15 cellular contexts compared by ENCODE assay signal in the genomic region with DNA sequence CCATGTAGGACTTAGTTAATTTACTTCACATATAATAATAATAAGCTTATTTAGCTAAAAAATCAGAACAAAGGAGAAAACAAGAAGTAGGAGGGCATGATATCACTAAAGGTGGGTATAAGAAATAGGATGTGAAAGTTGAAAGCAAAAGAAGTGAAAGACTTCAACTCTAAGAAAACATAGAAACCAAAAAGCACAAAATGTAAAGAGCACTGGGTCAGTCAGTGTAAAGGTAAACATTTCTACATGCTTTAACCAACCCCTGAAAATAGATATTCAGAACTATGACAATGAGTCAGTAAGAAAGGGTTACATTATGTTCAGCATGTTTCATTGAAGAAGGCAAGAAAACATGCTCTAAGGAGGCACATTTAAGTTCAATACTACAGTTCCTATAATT.
A peak's percentile ranks its signal among the peaks of the same experiment; 100 is the strongest.
DNase-seq lines count a peak whose midpoint lies in the region; ATAC-seq and TF ChIP-seq lines count a peak whose summit lies in the region.
"Had no signal": no experiment of that assay in that cellular context is flagged by ENCODE, and none has a peak within 500 bp of the region (broad histone marks: within the 10 kb centered on the region; RNA-seq: fewer than 3 reads in every experiment).

No MANE protein-coding gene starts in this region.

- H3K27me3 Mint-ChIP-seq in stimulated activated memory B cell treated with anti-CD40 and anti-IgM and Interleukin-4, amounts not matched to agents 10 μg/mL and 1 μg/mL and 100 μg/mL, for 72 hours = no peaks in the 10 kb centered on the region
- H3K27me3 Mint-ChIP-seq: stimulated activated naive CD8-positive, alpha-beta T cell treated with anti-CD3 and anti-CD28 coated beads, Interleukin-15, amount 100 ng/mL, for 72 hours had no signal

- H3K4me1 Mint-ChIP-seq in stimulated activated memory B cell treated with anti-CD40 and anti-IgM and Interleukin-4, amounts not matched to agents 10 μg/mL and 1 μg/mL and 100 μg/mL, for 72 hours = peaks cover 7% of the 10 kb centered on the region
- H3K4me1 Mint-ChIP-seq: neural progenitor cell; stimulated activated naive CD8-positive, alpha-beta T cell treated with anti-CD3 and anti-CD28 coated beads, Interleukin-15, amount 100 ng/mL, for 72 hours had no signal

- peak; percentile 87 for ATAC-seq in GM19023 (IDR thresholded peaks at IDR 0.05; ENCODE audit: unreplicated experiment)
- ATAC-seq in GM21723 (IDR thresholded peaks at IDR 0.05; ENCODE audit: unreplicated experiment) = peak; percentile 96
- ATAC-seq in HG03135 (IDR thresholded peaks at IDR 0.05; ENCODE audit: unreplicated experiment) = peak; percentile 95
- ATAC-seq in stimulated activated memory B cell treated with anti-CD40 and anti-IgM and Interleukin-4, amounts not matched to agents 10 μg/mL and 1 μg/mL and 100 μg/mL, for 72 hours = peak; percentile 87
- ATAC-seq: stimulated activated naive CD8-positive, alpha-beta T cell treated with anti-CD3 and anti-CD28 coated beads, Interleukin-15, amount 100 ng/mL, for 72 hours had no signal

- no peak overlapping the region for H3K27ac Mint-ChIP-seq in stimulated activated memory B cell treated with anti-CD40 and anti-IgM and Interleukin-4, amounts not matched to agents 10 μg/mL and 1 μg/mL and 100 μg/mL, for 72 hours
- H3K27ac Mint-ChIP-seq: neural progenitor cell had no signal

- H3K36me3 Mint-ChIP-seq in stimulated activated memory B cell treated with anti-CD40 and anti-IgM and Interleukin-4, amounts not matched to agents 10 μg/mL and 1 μg/mL and 100 μg/mL, for 72 hours = peaks cover 20% of the 10 kb centered on the region

- no peak for DNase-seq in G401 (ENCODE audit: low spot score)
- no peak for DNase-seq in stimulated activated CD4-positive, alpha-beta T cell treated with anti-CD3 and anti-CD28 coated beads, Interleukin-1b, Interleukin-23, amount 100 ng/mL, for 48 hours
- DNase-seq in dorsolateral prefrontal cortex = no peak
- DNase-seq: activated CD4-positive, CD25-positive, alpha-beta regulatory T cell treated with anti-CD3 and anti-CD28 coated beads, Interleukin-2, amount 50 U/mL, for 72 hours; activated gamma-delta T cell treated with Interleukin-2 at 50 U/mL for 16 hours; cerebellar nuclear complex; kidney; SIG-M5; stimulated activated naive CD8-positive, alpha-beta T cell treated with anti-CD3 and anti-CD28 coated beads, Interleukin-15, amount 100 ng/mL, for 72 hours had no signal

- H3K4me3 ChIP-seq in dorsolateral prefrontal cortex = no peak overlapping the region
- H3K4me3 ChIP-seq: neural progenitor cell had no signal

- no peaks in the 10 kb centered on the region for H3K9me3 Mint-ChIP-seq in stimulated activated memory B cell treated with anti-CD40 and anti-IgM and Interleukin-4, amounts not matched to agents 10 μg/mL and 1 μg/mL and 100 μg/mL, for 72 hours
- H3K9me3 Mint-ChIP-seq: neural progenitor cell; stimulated activated naive CD8-positive, alpha-beta T cell treated with anti-CD3 and anti-CD28 coated beads, Interleukin-15, amount 100 ng/mL, for 72 hours had no signal

- H3K27ac ChIP-seq in dorsolateral prefrontal cortex = no peak overlapping the region
- H3K27ac ChIP-seq: KMS-11, neural progenitor cell had no signal

- intact Hi-C loops in dorsolateral prefrontal cortex (cut with DNase I) = no loop called here

- no peak overlapping the region for H3K4me3 Mint-ChIP-seq in stimulated activated memory B cell treated with anti-CD40 and anti-IgM and Interleukin-4, amounts not matched to agents 10 μg/mL and 1 μg/mL and 100 μg/mL, for 72 hours
- H3K4me3 Mint-ChIP-seq: neural progenitor cell; stimulated activated naive CD8-positive, alpha-beta T cell treated with anti-CD3 and anti-CD28 coated beads, Interleukin-15, amount 100 ng/mL, for 72 hours had no signal

- in situ Hi-C loops in G401 (cut with HindIII; ENCODE audit: low sequenced_read_pairs) = no loop called here

- H3K27me3 ChIP-seq in dorsolateral prefrontal cortex = no peaks in the 10 kb centered on the region
- H3K27me3 ChIP-seq: neural progenitor cell had no signal

- TF ChIP-seq CTCF in dorsolateral prefrontal cortex (IDR thresholded peaks at IDR 0.05 in 54 of 56, conservative IDR thresholded peaks at IDR 0.05 in 2 of 56; ENCODE audit: low read depth in 1 of 56, partially characterized antibody in 56 of 56) = no peak
